ENCODE assay signal across 16 cellular contexts in genomic region chr17:3647251-3647650, GRCh38. TPM values are rescaled to one million over a fixed set of nuclear protein-coding genes. Genes with fewer than 3 reads are reported as not detected.
DNase-seq lines count a peak whose midpoint lies in the region; ATAC-seq, FAIRE-seq and TF ChIP-seq lines count a peak whose summit lies in the region.
"Had no signal": no experiment of that assay in that cellular context is flagged by ENCODE, and none has a peak within 500 bp of the region (broad histone marks: within the 10 kb centered on the region; RNA-seq: fewer than 3 reads in every experiment).

No MANE protein-coding gene starts in this region.

- H4K91ac ChIP-seq in mesenchymal stem cell (ENCODE audit: low read length) = no peak overlapping the region

- no peaks in the 10 kb centered on the region for H3K27me3 ChIP-seq in HCT116 (ENCODE audit: insufficient read depth, low read length)
- no peaks in the 10 kb centered on the region for H3K27me3 ChIP-seq in adipocyte (replicated peaks; ENCODE audit: control insufficient read depth, insufficient read depth, low read length)
- no peaks in the 10 kb centered on the region for H3K27me3 ChIP-seq in mesenchymal stem cell (ENCODE audit: control insufficient read depth in 1 of 2, insufficient read depth in 1 of 2, low read length in 2 of 2)

- H3K18ac ChIP-seq in mesenchymal stem cell (ENCODE audit: low read depth in 1 of 2, low read length in 2 of 2) = no peak overlapping the region

- H2BK120ac ChIP-seq in mesenchymal stem cell (ENCODE audit: low read depth, low read length) = no peak overlapping the region

- no peak overlapping the region for H2BK12ac ChIP-seq in mesenchymal stem cell (ENCODE audit: low read length in 2 of 2)

- no peak for TF ChIP-seq CTCF in A549 (IDR thresholded peaks at IDR 0.05)
- no peak for TF ChIP-seq CTCF in HCT116 (IDR thresholded peaks at IDR 0.05 in 2 of 3, conservative IDR thresholded peaks at IDR 0.05 in 1 of 3; ENCODE audit: borderline replicate concordance in 1 of 3, insufficient read depth in 1 of 3, low read depth in 2 of 3, low read length in 2 of 3)

- intact Hi-C loops in HCT116 (cut with micrococcal nuclease) = loop anchor here (5.0 kb wide), 1 partner anchor 600 kb away; no protein-coding TSS in a partner anchor

- H3K4me1 ChIP-seq in A549 = no peaks in the 10 kb centered on the region
- no peaks in the 10 kb centered on the region for H3K4me1 ChIP-seq in HCT116 (ENCODE audit: control insufficient read depth in 1 of 2, insufficient read depth in 2 of 2, low read length in 2 of 2)
- peaks cover 16% of the 10 kb centered on the region for H3K4me1 ChIP-seq in adipocyte (ENCODE audit: control insufficient read depth, insufficient read depth, low read length)
- peaks cover 7% of the 10 kb centered on the region for H3K4me1 ChIP-seq in mesenchymal stem cell (ENCODE audit: control insufficient read depth, insufficient read depth, low read depth, low read length)

- peaks cover 3% of the 10 kb centered on the region for H3K79me1 ChIP-seq in mesenchymal stem cell (replicated peaks; ENCODE audit: low read length, poor library complexity, severe bottlenecking)

- TF ChIP-seq POLR2A in A549 (IDR thresholded peaks at IDR 0.05; ENCODE audit: low read length) (no peak), HCT116 (IDR thresholded peaks at IDR 0.05; ENCODE audit: borderline replicate concordance, extremely low read depth, insufficient read depth, insufficient read length) (no peak)

- no peaks in the 10 kb centered on the region for H3K79me2 ChIP-seq in HCT116 (ENCODE audit: insufficient read depth, low read length)

- H3K14ac ChIP-seq in mesenchymal stem cell (ENCODE audit: low read length in 2 of 2) = no peak overlapping the region

- TF ChIP-seq RAD21 in A549 (conservative IDR thresholded peaks at IDR 0.05 in 1 of 2, IDR thresholded peaks at IDR 0.05 in 1 of 2) (no peak), HCT116 (IDR thresholded peaks at IDR 0.05; ENCODE audit: low read depth) (no peak)

- H4K20me1 ChIP-seq in HCT116 (ENCODE audit: insufficient read depth) = no peaks in the 10 kb centered on the region

- H3K4me3 ChIP-seq in A549 (no peak overlapping the region), HCT116 (replicated peaks in 1 of 2; ENCODE audit: low read depth in 1 of 2, low read length in 2 of 2) (no peak overlapping the region), adipocyte (ENCODE audit: low read length) (no peak overlapping the region), mesenchymal stem cell (ENCODE audit: insufficient read depth in 1 of 2, low read depth in 1 of 2, low read length in 2 of 2) (no peak overlapping the region)

- H3K4ac ChIP-seq in mesenchymal stem cell (ENCODE audit: low read depth in 1 of 2, low read length in 2 of 2) = no peak overlapping the region

- RAD21 ChIA-PET in HCT116 (lab: Charles Lee; ENCODE audit: low non-redundant PET in 1 of 2, low total read pairs in 2 of 2, uncharacterized antibody in 2 of 2, unreplicated experiment in 2 of 2) = no interaction called here

- no peaks in the 10 kb centered on the region for H3K9me3 ChIP-seq in A549
- no peaks in the 10 kb centered on the region for H3K9me3 ChIP-seq in HCT116 (ENCODE audit: control insufficient read depth in 1 of 2, insufficient read depth in 1 of 2, low read depth in 1 of 2, low read length in 2 of 2)
- H3K9me3 ChIP-seq in adipocyte (ENCODE audit: control insufficient read depth, low read length) = no peaks in the 10 kb centered on the region
- no peaks in the 10 kb centered on the region for H3K9me3 ChIP-seq in mesenchymal stem cell (ENCODE audit: control insufficient read depth, low read length)

- no peak for FAIRE-seq in A549 (lab: Jason Lieb, UNC)
- FAIRE-seq: A204.1, RCC 7860 had no signal

- H2AK5ac ChIP-seq in mesenchymal stem cell (ENCODE audit: low read length, severe bottlenecking) = no peak overlapping the region

- H3K9ac ChIP-seq in HCT116 (ENCODE audit: low read length) (no peak overlapping the region), adipocyte (ENCODE audit: low read length) (peak overlapping the region; percentile 45), mesenchymal stem cell (ENCODE audit: low read length) (peak overlapping the region; percentile 70)
- H3K9ac ChIP-seq: KMS-11 had no signal

- POLR2A ChIA-PET in A549 (lab: Yijun Ruan, JAX) (interaction anchor here (1.5 to 2.5 kb wide), 2 partner anchors 11 to 598 kb away, joined by 7 to 16 read pairs; partner anchors contain the start of genes CTNS and SHPK), HCT116 (lab: Charles Lee) (interaction anchor here (1.2 kb wide), 1 partner anchor 11 kb away, joined by 4 read pairs; the partner anchor contains the start of genes CTNS and SHPK), HEK293T (lab: Yijun Ruan, JAX) (no interaction called here)

- H3K27ac ChIP-seq in A549 (no peak overlapping the region), HCT116 (ENCODE audit: low read depth, low read length) (no peak overlapping the region), mesenchymal stem cell (ENCODE audit: low read length, poor library complexity, severe bottlenecking) (no peak overlapping the region)
- H3K27ac ChIP-seq: HL-60, KMS-11 had no signal

- H2AFZ ChIP-seq in HCT116 (ENCODE audit: low read depth, low read length, poor library complexity, severe bottlenecking) = no peak overlapping the region
- no peak overlapping the region for H2AFZ ChIP-seq in mesenchymal stem cell (ENCODE audit: low read depth, low read length)

- no peak overlapping the region for H2BK5ac ChIP-seq in mesenchymal stem cell (ENCODE audit: low read depth, low read length, poor library complexity, severe bottlenecking)

- no peak for TF ChIP-seq EP300 in A549 (IDR thresholded peaks at IDR 0.05)

- no peak overlapping the region for H2BK15ac ChIP-seq in mesenchymal stem cell (ENCODE audit: low read depth, poor library complexity, severe bottlenecking)

- no peak overlapping the region for H4K8ac ChIP-seq in mesenchymal stem cell (ENCODE audit: low read length)

- H3K9me2 ChIP-seq in HCT116 (ENCODE audit: insufficient read depth) = no peaks in the 10 kb centered on the region

- H3K4me2 ChIP-seq in A549 (no peak overlapping the region), HCT116 (ENCODE audit: low read length) (no peak overlapping the region), mesenchymal stem cell (ENCODE audit: low read length, poor library complexity, severe bottlenecking) (no peak overlapping the region)
- H3K4me2 ChIP-seq: KMS-11 had no signal

- ATAC-seq in A549 (peak; percentile 11 to 16; a peak in 3 of 6 replicates), HCT116 (peak; percentile 11; the same call in 1 of the 2 replicates)

- BruUV-seq in HCT116 (replicated peaks; lab: Mats Ljungman, UMichigan) = no TSS peak

- no peak overlapping the region for H3K23ac ChIP-seq in mesenchymal stem cell (ENCODE audit: low read length in 2 of 2)

- WGBS in A549 (ENCODE audit: missing lambda C conversion rate) = 74% methylated on average over 12 of the region's 12 CpGs
- WGBS in mesenchymal stem cell = 78% methylated on average over 12 of the region's 12 CpGs

- CTCF ChIA-PET in A549 (lab: Yijun Ruan, JAX) (interaction anchor here (0.6 to 10.3 kb wide), 39 partner anchors 8 to 1415 kb away, joined by 3 to 100 read pairs (median 4); partner anchors contain the start of genes CTNS and SHPK), HCT116 (lab: Charles Lee) (interaction anchor here (1.2 to 3.2 kb wide), 4 partner anchors 11 to 599 kb away, joined by 3 to 22 read pairs (median 13); partner anchors contain the start of genes CTNS and SHPK), HEK293T (lab: Yijun Ruan, JAX) (interaction anchor here (1.1 to 1.3 kb wide), 2 partner anchors 11 to 45 kb away, joined by 3 to 4 read pairs; partner anchors contain the start of genes CTNS and SHPK)

- H3K36me3 ChIP-seq in HCT116 (ENCODE audit: control insufficient read depth in 1 of 2, insufficient read depth in 2 of 2, low read length in 2 of 2) (no peaks in the 10 kb centered on the region; a peak in 1 of 4 replicates), adipocyte (ENCODE audit: control insufficient read depth, insufficient read depth, low read length, severe bottlenecking) (peaks cover 9% of the 10 kb centered on the region), mesenchymal stem cell (ENCODE audit: control insufficient read depth in 1 of 2, insufficient read depth in 2 of 2, low read depth in 1 of 2, low read length in 2 of 2) (peaks cover 37 to 62% of the 10 kb centered on the region in 2 experiments)

- no peak for DNase-seq in A549 (ENCODE audit: low read depth in 1 of 2, low spot score in 1 of 2)
- no peak for DNase-seq in HCT116 (ENCODE audit: low read depth, low spot score)
- DNase-seq in adipocyte (ENCODE audit: low read depth) = no peak
- no peak for DNase-seq in mesenchymal stem cell
- no peak for DNase-seq in activated CD4-positive, alpha-beta T cell treated with anti-CD3 and anti-CD28 coated beads, Interleukin-2, amount 50 U/mL, for 1 hour
- DNase-seq in NCI-H2171 treated with DMSO at 0.1 percent for 48 hours (lab: John Stamatoyannopoulos, UW) = no peak
- DNase-seq in HEK293T (ENCODE audit: extremely low spot score) = no peak
- no peak for DNase-seq in COLO829 (ENCODE audit: low spot score)
- DNase-seq: COR-L47, NCI-H1105, NCI-H2029, NCI-H345 had no signal

RNA-seq across cellular contexts. Expression of gene CTNS, which starts 10.7 kb away (rescaled TPM):
- polyA plus RNA-seq in A549 (2011; rRNA removed) (6.5 and 7.4 TPM in 2 replicates), A549 (2017; fragmentation: RNase III; extraction: RNeasy Plus Mini Kit Qiagen cat#74134 plus additional on column Dnase treatment) (15.5 to 20.3 TPM (median 16.3 TPM) in 3 replicates)
- polyA plus RNA-seq in A549 (2012; cell fraction: cytosol; rRNA removed) = 7.4 and 10.3 TPM in 2 replicates
- 12.8 and 15.7 TPM in 2 replicates for polyA plus RNA-seq in A549 (2012; cell fraction: nucleus; rRNA removed)
- 5.7 and 6.9 TPM in 2 replicates for polyA minus RNA-seq in A549 (2011; rRNA and poly(A)+ RNA removed)
- 7.9 TPM for total RNA-seq in HCT116 (2021; ENCODE audit: unreplicated experiment)
- polyA plus RNA-seq in HCT116 (2012) = 6.0 TPM in 2 replicates
- polyA plus RNA-seq in mesenchymal stem cell (2013, experiment 1 of 2) = 28.5 TPM
- 28.1 TPM for polyA plus RNA-seq in mesenchymal stem cell (2013, experiment 2 of 2)

RNA-seq across cellular contexts. Expression of gene SHPK, which starts 11.2 kb away (rescaled TPM):
- polyA plus RNA-seq in A549 (2011; rRNA removed) = 10.7 and 13.4 TPM in 2 replicates
- polyA plus RNA-seq in A549 (2012; cell fraction: cytosol; rRNA removed) = 15.7 and 19.9 TPM in 2 replicates
- polyA plus RNA-seq in A549 (2012; cell fraction: nucleus; rRNA removed) = 29.1 and 32.1 TPM in 2 replicates
- polyA plus RNA-seq in A549 (2017; fragmentation: RNase III; extraction: RNeasy Plus Mini Kit Qiagen cat#74134 plus additional on column Dnase treatment) = 9.5 to 11.2 TPM (median 10.9 TPM) in 3 replicates
- 24.3 TPM in 2 replicates for polyA minus RNA-seq in A549 (2011; rRNA and poly(A)+ RNA removed)
- total RNA-seq in HCT116 (2021; ENCODE audit: unreplicated experiment) = 19.6 TPM
- 9.1 and 9.7 TPM in 2 replicates for polyA plus RNA-seq in HCT116 (2012)
- polyA plus RNA-seq in mesenchymal stem cell (2013, experiment 1 of 2) = 7.4 TPM
- polyA plus RNA-seq in mesenchymal stem cell (2013, experiment 2 of 2) = 7.5 TPM

RNA-seq across cellular contexts. Expression of gene TAX1BP3, which starts 21.1 kb away (rescaled TPM):
- polyA plus RNA-seq in A549 (2011; rRNA removed) (89.1 and 122 TPM in 2 replicates), A549 (2017; fragmentation: RNase III; extraction: RNeasy Plus Mini Kit Qiagen cat#74134 plus additional on column Dnase treatment) (229 to 234 TPM (median 233 TPM) in 3 replicates)
- 172 and 239 TPM in 2 replicates for polyA plus RNA-seq in A549 (2012; cell fraction: cytosol; rRNA removed)
- polyA plus RNA-seq in A549 (2012; cell fraction: nucleus; rRNA removed) = 185 and 192 TPM in 2 replicates
- polyA minus RNA-seq in A549 (2011; rRNA and poly(A)+ RNA removed) = 92.7 and 105 TPM in 2 replicates
- total RNA-seq in HCT116 (2021; ENCODE audit: unreplicated experiment) = 50.0 TPM
- polyA plus RNA-seq in HCT116 (2012) = 53.8 and 55.8 TPM in 2 replicates
- 119 TPM for polyA plus RNA-seq in mesenchymal stem cell (2013, experiment 1 of 2)
- polyA plus RNA-seq in mesenchymal stem cell (2013, experiment 2 of 2) = 117 TPM

RNA-seq across cellular contexts. Expression of gene EMC6, which starts 21.4 kb away (rescaled TPM):
- polyA plus RNA-seq in A549 (2011; rRNA removed) = 53.3 and 68.3 TPM in 2 replicates
- 167 and 256 TPM in 2 replicates for polyA plus RNA-seq in A549 (2012; cell fraction: cytosol; rRNA removed)
- polyA plus RNA-seq in A549 (2012; cell fraction: nucleus; rRNA removed) = 139 and 184 TPM in 2 replicates
- polyA plus RNA-seq in A549 (2017; fragmentation: RNase III; extraction: RNeasy Plus Mini Kit Qiagen cat#74134 plus additional on column Dnase treatment) = 109 to 122 TPM (median 115 TPM) in 3 replicates
- polyA minus RNA-seq in A549 (2011; rRNA and poly(A)+ RNA removed) = 17.1 and 18.5 TPM in 2 replicates
- 62.4 TPM for total RNA-seq in HCT116 (2021; ENCODE audit: unreplicated experiment)
- polyA plus RNA-seq in HCT116 (2012) = 33.2 and 47.7 TPM in 2 replicates
- 102 TPM for polyA plus RNA-seq in mesenchymal stem cell (2013, experiment 1 of 2)
- 107 TPM for polyA plus RNA-seq in mesenchymal stem cell (2013, experiment 2 of 2)

RNA-seq across cellular contexts. Expression of gene TRPV1, which starts 38.0 kb away (rescaled TPM):
- polyA plus RNA-seq in A549 (2011; rRNA removed) (3.0 and 4.3 TPM in 2 replicates), A549 (2017; fragmentation: RNase III; extraction: RNeasy Plus Mini Kit Qiagen cat#74134 plus additional on column Dnase treatment) (5.0 to 5.3 TPM (median 5.1 TPM) in 3 replicates)
- polyA plus RNA-seq in A549 (2012; cell fraction: cytosol; rRNA removed) = 4.3 and 5.5 TPM in 2 replicates
- 30.3 and 41.3 TPM in 2 replicates for polyA plus RNA-seq in A549 (2012; cell fraction: nucleus; rRNA removed)
- 3.4 and 3.6 TPM in 2 replicates for polyA minus RNA-seq in A549 (2011; rRNA and poly(A)+ RNA removed)
- total RNA-seq in HCT116 (2021; ENCODE audit: unreplicated experiment) = 5.5 TPM
- 2.6 and 3.9 TPM in 2 replicates for polyA plus RNA-seq in HCT116 (2012)
- 0.48 TPM for polyA plus RNA-seq in mesenchymal stem cell (2013, experiment 1 of 2)
- 0.51 TPM for polyA plus RNA-seq in mesenchymal stem cell (2013, experiment 2 of 2)
